Comparison of ENCODE assay signal across 9 cellular contexts in the genomic region with DNA sequence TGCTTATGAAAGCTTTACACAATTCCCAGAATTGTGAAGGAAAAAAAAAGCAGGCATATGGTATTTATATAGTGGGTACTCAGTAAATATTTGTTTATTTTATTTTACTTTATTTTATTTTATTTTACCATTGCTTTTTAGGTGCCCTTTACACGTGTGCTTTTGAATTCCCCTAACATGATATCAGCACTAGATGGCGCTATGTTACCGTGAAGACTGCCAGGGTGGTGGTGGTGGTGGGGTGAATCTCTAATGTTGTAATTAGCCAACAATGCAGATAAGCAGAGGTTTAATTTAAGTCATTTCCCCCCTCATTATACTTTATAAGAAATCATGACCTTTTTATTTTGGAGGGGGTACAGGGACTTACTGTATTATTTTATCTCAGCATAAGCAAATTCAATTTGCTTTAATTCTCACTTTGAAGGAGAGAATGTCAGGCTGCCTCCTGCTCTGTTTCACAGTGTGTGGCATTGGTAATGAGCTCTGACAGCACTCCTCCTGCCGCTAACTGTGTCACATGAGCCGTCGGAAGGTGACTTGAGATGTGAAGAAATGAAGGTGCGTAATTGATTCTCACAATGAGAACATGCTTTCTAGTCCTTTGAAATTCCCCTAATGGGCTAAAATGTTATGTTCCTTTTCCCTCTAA.
DNase-seq lines count a peak whose midpoint lies in the region; ATAC-seq and TF ChIP-seq lines count a peak whose summit lies in the region.
"Had no signal": no experiment of that assay in that cellular context is flagged by ENCODE, and none has a peak within 500 bp of the region (broad histone marks: within the 10 kb centered on the region; RNA-seq: fewer than 3 reads in every experiment).

No MANE protein-coding gene starts in this region.

- no TSS peak for BruUV-seq in OCI-LY7 (replicated peaks; lab: Mats Ljungman, UMichigan)

- H3K4me1 Mint-ChIP-seq in memory B cell = no peaks in the 10 kb centered on the region
- H3K4me1 Mint-ChIP-seq: naive B cell had no signal

- POLR2A ChIA-PET in OCI-LY7 (lab: Charles Lee) = interaction anchor here (0.6 kb wide), 1 partner anchor 360 kb away, joined by 3 read pairs; no protein-coding TSS in a partner anchor

- no peak overlapping the region for H3K4me3 Mint-ChIP-seq in memory B cell
- H3K4me3 Mint-ChIP-seq: naive B cell had no signal

- H3K9me3 ChIP-seq in OCI-LY7 (ENCODE audit: low read length) = peaks cover 4% of the 10 kb centered on the region; the same call in 1 of the 2 replicates

- H3K9me2 ChIP-seq in OCI-LY7 (ENCODE audit: insufficient read depth, low read length) = no peaks in the 10 kb centered on the region

- TF ChIP-seq CTCF in C4-2B (conservative IDR thresholded peaks at IDR 0.05) (peak; percentile 91), OCI-LY7 (conservative IDR thresholded peaks at IDR 0.05; ENCODE audit: low read length) (peak; percentile 84), coronary artery (IDR thresholded peaks at IDR 0.05) (peak; percentile 54)

- no peaks in the 10 kb centered on the region for H3K9me3 Mint-ChIP-seq in memory B cell

- no peaks in the 10 kb centered on the region for H3K79me2 ChIP-seq in OCI-LY7 (ENCODE audit: insufficient read depth, low read depth, low read length)

- H3K27ac Mint-ChIP-seq in memory B cell = no peak overlapping the region
- H3K27ac Mint-ChIP-seq: naive B cell had no signal

- ATAC-seq in GM18498 (IDR thresholded peaks at IDR 0.05; ENCODE audit: unreplicated experiment) = peak; percentile 62
- ATAC-seq in HG03378 (IDR thresholded peaks at IDR 0.05; ENCODE audit: unreplicated experiment) = peak; percentile 58
- ATAC-seq in memory B cell (ENCODE audit: low read depth) = peak; percentile 32
- ATAC-seq in GM21423 (IDR thresholded peaks at IDR 0.05; ENCODE audit: unreplicated experiment) = no peak

- no peak overlapping the region for H2AFZ ChIP-seq in OCI-LY7 (ENCODE audit: low read length)

- H3K36me3 Mint-ChIP-seq in memory B cell = no peaks in the 10 kb centered on the region
- H3K36me3 Mint-ChIP-seq: naive B cell had no signal

- H3K27ac ChIP-seq in C4-2B (no peak overlapping the region), OCI-LY7 (ENCODE audit: low read depth, low read length, poor library complexity, severe bottlenecking) (no peak overlapping the region), coronary artery (no peak overlapping the region)

- intact Hi-C loops in OCI-LY7 (cut with micrococcal nuclease; ENCODE audit: unreplicated experiment) = loop anchor here (1.0 kb wide), 1 partner anchor 771 kb away; no protein-coding TSS in a partner anchor

- DNase-seq in OCI-LY7 (ENCODE audit: low spot score) = peak; percentile 46
- no peak for DNase-seq in coronary artery (ENCODE audit: low spot score)
- peak in 1 of 2 donors; percentile 1 for DNase-seq in memory B cell (ENCODE audit: low spot score in 2 of 2)
- no peak for DNase-seq in activated naive CD4-positive, alpha-beta T cell treated with anti-CD3 and anti-CD28 coated beads, Interleukin-2, amount 50 U/mL, for 16 hours
- DNase-seq: naive B cell had no signal

- no peaks in the 10 kb centered on the region for H3K36me3 ChIP-seq in OCI-LY7 (ENCODE audit: insufficient read depth, low read length)

- H3K4me2 ChIP-seq in OCI-LY7 (ENCODE audit: low read length) = no peak overlapping the region

- CTCF ChIA-PET in OCI-LY7 (lab: Charles Lee; ENCODE audit: unreplicated experiment) = interaction anchor here (1.2 kb wide), 1 partner anchor 67 kb away, joined by 3 read pairs; no protein-coding TSS in a partner anchor

- no peaks in the 10 kb centered on the region for H4K20me1 ChIP-seq in OCI-LY7 (ENCODE audit: insufficient read depth, low read length)

- peaks cover 3% of the 10 kb centered on the region for H3K27me3 Mint-ChIP-seq in memory B cell

- H3K4me1 ChIP-seq in OCI-LY7 (ENCODE audit: insufficient read depth, low read length, poor library complexity, severe bottlenecking) = no peaks in the 10 kb centered on the region

- H3K4me3 ChIP-seq in OCI-LY7 (ENCODE audit: low read depth, low read length, poor library complexity, severe bottlenecking) (no peak overlapping the region), coronary artery (no peak overlapping the region)
